Comparison of ENCODE assay signal across 12 cellular contexts in the genomic region with DNA sequence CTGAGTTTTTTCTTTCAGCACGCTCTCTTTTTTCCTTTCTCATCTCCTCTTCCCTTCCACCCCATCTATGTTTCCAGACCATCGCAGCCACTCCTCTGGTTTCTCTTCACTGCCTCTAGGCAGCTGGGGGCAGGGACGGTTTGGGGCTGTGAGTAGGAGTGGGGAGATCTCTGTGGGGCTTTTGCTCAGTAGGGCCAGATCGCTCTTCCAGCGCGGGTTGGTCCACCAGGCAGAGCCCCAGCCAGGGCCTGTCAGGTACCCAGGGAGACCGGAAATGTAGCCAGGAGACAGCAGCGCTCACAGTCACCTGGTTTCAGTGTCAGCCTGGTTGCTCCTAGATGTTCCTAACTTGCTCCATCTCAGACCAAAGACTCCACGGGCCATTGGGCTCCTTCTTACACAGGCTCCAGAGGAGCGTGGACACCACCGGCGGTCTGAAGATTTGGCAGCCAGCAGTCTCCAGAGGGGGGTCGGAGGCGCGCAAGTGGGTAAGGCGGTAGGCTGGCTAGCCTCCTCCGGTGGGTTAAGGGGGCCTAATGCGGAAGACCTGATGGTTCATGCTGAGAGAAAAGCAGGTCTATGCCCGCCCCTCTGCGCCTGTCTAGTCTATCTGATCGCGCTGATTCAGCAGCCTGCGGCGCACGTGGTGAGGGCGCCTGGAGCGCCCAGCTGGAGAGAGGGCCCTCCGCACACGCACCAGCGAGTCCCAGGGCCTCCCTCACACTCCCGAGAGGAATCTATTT. TPM values are rescaled to one million over a fixed set of nuclear protein-coding genes. Genes with fewer than 3 reads are reported as not detected.
DNase-seq lines count a peak whose midpoint lies in the region; ATAC-seq, FAIRE-seq and TF ChIP-seq lines count a peak whose summit lies in the region.
"Had no signal": no experiment of that assay in that cellular context is flagged by ENCODE, and none has a peak within 500 bp of the region (broad histone marks: within the 10 kb centered on the region; RNA-seq: fewer than 3 reads in every experiment).

No MANE protein-coding gene starts in this region.

- H3K9me3 Mint-ChIP-seq in osteocyte (ENCODE audit: unreplicated experiment) = no peaks in the 10 kb centered on the region

- no peak overlapping the region for H2AFZ ChIP-seq in fibroblast of lung (ENCODE audit: low read length)

- peaks cover 3% of the 10 kb centered on the region for H4K20me1 ChIP-seq in fibroblast of lung (ENCODE audit: control insufficient read depth, extremely low read depth, insufficient read depth, low read length)

- H3K36me3 Mint-ChIP-seq in osteocyte (ENCODE audit: unreplicated experiment) = no peaks in the 10 kb centered on the region

- H3K36me3 ChIP-seq in fibroblast of lung (ENCODE audit: control insufficient read depth, insufficient read depth, low read length) (peaks cover 6% of the 10 kb centered on the region), spleen (no peaks in the 10 kb centered on the region)
- H3K36me3 ChIP-seq: right atrium auricular region had no signal

- intact Hi-C loops in spleen (cut with DNase I; ENCODE audit: low total_unique reads) = no loop called here

- ATAC-seq in GM21717 (IDR thresholded peaks at IDR 0.05; ENCODE audit: unreplicated experiment) = no peak

- WGBS in spleen, 5 donors = 5 to 11% (median 8%) methylated on average over 19 to 31 of the region's 31 CpGs

- FAIRE-seq in GM12892 (lab: Jason Lieb, UNC) = no peak

- H3K27me3 ChIP-seq in fibroblast of lung (ENCODE audit: control insufficient read depth, insufficient read depth, low read length) = no peaks in the 10 kb centered on the region
- peaks cover 2 to 88% (median 61%) of the 10 kb centered on the region in 7 donors for H3K27me3 ChIP-seq in spleen (replicated peaks in 1 of 7)

- peak overlapping the region; percentile 91 for H3K4me2 ChIP-seq in fibroblast of lung (ENCODE audit: extremely low read depth, insufficient read depth, low read length)

- TF ChIP-seq CTCF in GM13976 (IDR thresholded peaks at IDR 0.05; ENCODE audit: borderline replicate concordance, control extremely low read depth, extremely low read depth, insufficient read depth, missing control alignments) (no peak), fibroblast of lung (conservative IDR thresholded peaks at IDR 0.05 in 1 of 2, IDR thresholded peaks at IDR 0.05 in 1 of 2; ENCODE audit: low read depth in 1 of 2, low read length in 2 of 2) (no peak), osteocyte (IDR thresholded peaks at IDR 0.05) (no peak), spleen (IDR thresholded peaks at IDR 0.05 in 8 of 11, conservative IDR thresholded peaks at IDR 0.05 in 3 of 11) (no peak)

- H3K4me1 Mint-ChIP-seq in osteocyte (ENCODE audit: unreplicated experiment) = peaks cover 51% of the 10 kb centered on the region

- H3K79me2 ChIP-seq in fibroblast of lung (ENCODE audit: control insufficient read depth, insufficient read depth, low read length) = peaks cover 86% of the 10 kb centered on the region

- in situ Hi-C loops in GM13976 (cut with MboI; ENCODE audit: low sequenced_read_pairs, unreplicated experiment) = no loop called here

- H3K27ac ChIP-seq in fibroblast of lung (ENCODE audit: insufficient read depth, low read length) (peak overlapping the region; percentile 98), spleen (no peak overlapping the region)
- H3K27ac ChIP-seq: right atrium auricular region had no signal

- peak overlapping the region; percentile 93 for H3K9ac ChIP-seq in fibroblast of lung (ENCODE audit: insufficient read depth, low read length)

- DNase-seq in GM13976 (ENCODE audit: low spot score) = peak; percentile 18
- peak; percentile 41 for DNase-seq in RPMI8226
- DNase-seq in fibroblast of lung (ENCODE audit: low read depth in 2 of 2) = peak; percentile 66 to 67
- DNase-seq in osteocyte (ENCODE audit: extremely low spot score, unreplicated experiment) = no peak
- no peak for DNase-seq in spleen
- DNase-seq in GM12892 (ENCODE audit: insufficient read length) = no peak
- DNase-seq in central memory CD4-positive, alpha-beta T cell = no peak
- DNase-seq: DND-41, islet precursor cell had no signal

- TF ChIP-seq POLR2A in spleen (IDR thresholded peaks at IDR 0.05) (no peak), GM12892 (IDR thresholded peaks at IDR 0.05; ENCODE audit: low read depth, low read length) (no peak)

- H3K4me3 ChIP-seq in fibroblast of lung (replicated peaks in 1 of 4; ENCODE audit: control extremely low read depth in 1 of 4, insufficient read depth in 1 of 4, low read depth in 3 of 4, low read length in 4 of 4) (peak overlapping the region; percentile 54 to 96 (median 80)), spleen (peak overlapping the region in 1 of 8 donors; percentile 5)
- H3K4me3 ChIP-seq: right atrium auricular region had no signal

- H3K4me3 Mint-ChIP-seq in osteocyte (ENCODE audit: unreplicated experiment) = peak overlapping the region; percentile 76

- no peaks in the 10 kb centered on the region for H3K9me3 ChIP-seq in fibroblast of lung (ENCODE audit: control insufficient read depth, insufficient read depth, low read depth, low read length)
- H3K9me3 ChIP-seq in spleen = no peaks in the 10 kb centered on the region
- H3K9me3 ChIP-seq: right atrium auricular region had no signal

- no peaks in the 10 kb centered on the region for H3K27me3 Mint-ChIP-seq in osteocyte (ENCODE audit: unreplicated experiment)

- H3K4me1 ChIP-seq in fibroblast of lung (ENCODE audit: control insufficient read depth, extremely low read depth, insufficient read depth, low read length) (peaks cover 9% of the 10 kb centered on the region), spleen (peaks cover 10 to 36% (median 21%) of the 10 kb centered on the region in 6 donors)

- peak overlapping the region; percentile 93 for H3K27ac Mint-ChIP-seq in osteocyte (ENCODE audit: unreplicated experiment)

RNA-seq across cellular contexts. Expression of a gene that starts 1.8 kb away (rescaled TPM):
- 5.4 and 25.8 TPM in 2 replicates for total RNA-seq in fibroblast of lung
- polyA plus RNA-seq in fibroblast of lung = 56.4 and 123 TPM in 2 replicates
- polyA plus RNA-seq in fibroblast of lung (2012) = 33.7 and 102 TPM in 2 replicates
- polyA minus RNA-seq in fibroblast of lung (ENCODE audit: low replicate concordance) = 90.1 and 466 TPM in 2 replicates
- 7.0 and 8.2 TPM in 2 replicates for total RNA-seq in osteocyte
- total RNA-seq in spleen = under 1 TPM in 1 of 7 donors, not detected in 6; 0.06 TPM
- not detected for polyA plus RNA-seq in spleen
- polyA plus RNA-seq in GM12892 (2012; ENCODE audit: missing spikeins) = not detected
- total RNA-seq: MCF 10A had no signal

Comparison
In these comparisons a context has a peak if more than half of its experiments do, and no peak if none do; other contexts are left out.
1. DNase-seq: peak in GM13976 (single experiment), RPMI8226 (single experiment) and fibroblast of lung (2 of 2); none in osteocyte (single experiment), spleen (single experiment), GM12892 (single experiment) and central memory CD4-positive, alpha-beta T cell (single experiment).